ENCODE assay signal across 1 cellular context in the genomic region with DNA sequence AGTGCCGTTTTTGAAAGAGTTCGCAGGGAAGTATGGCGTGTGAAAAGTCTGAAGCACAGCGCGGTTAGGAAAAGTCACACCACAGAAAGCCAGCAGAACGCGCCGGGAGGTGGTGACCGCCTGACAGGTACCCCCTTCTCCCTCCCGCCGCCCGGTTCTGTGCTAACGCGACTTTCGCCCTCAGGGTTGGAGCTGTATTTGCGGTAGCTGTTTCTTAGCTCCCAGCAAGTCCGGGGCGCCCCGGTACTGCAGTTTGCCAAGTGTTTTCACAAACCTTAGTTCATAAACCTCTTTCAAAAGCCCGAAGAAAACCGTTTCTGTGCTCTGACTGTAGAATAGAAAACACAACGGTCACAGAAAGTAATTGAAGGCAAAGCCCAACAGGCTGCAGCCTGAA.
TF ChIP-seq lines count a peak whose summit lies in the region.

No MANE protein-coding gene starts in this region.

TF ChIP-seq in SK-N-SH treated with all-trans-retinoic acid at 6 μM for 48 hours, 23 proteins besides CTCF, POLR2A, EP300 and RAD21 (continued from another document):
- TF ChIP-seq OSR1 (CRISPR knock-in tag; IDR thresholded peaks at IDR 0.05) (no peak), ZNF8 (CRISPR knock-in tag; IDR thresholded peaks at IDR 0.05) (no peak)
